In the genomic region with DNA sequence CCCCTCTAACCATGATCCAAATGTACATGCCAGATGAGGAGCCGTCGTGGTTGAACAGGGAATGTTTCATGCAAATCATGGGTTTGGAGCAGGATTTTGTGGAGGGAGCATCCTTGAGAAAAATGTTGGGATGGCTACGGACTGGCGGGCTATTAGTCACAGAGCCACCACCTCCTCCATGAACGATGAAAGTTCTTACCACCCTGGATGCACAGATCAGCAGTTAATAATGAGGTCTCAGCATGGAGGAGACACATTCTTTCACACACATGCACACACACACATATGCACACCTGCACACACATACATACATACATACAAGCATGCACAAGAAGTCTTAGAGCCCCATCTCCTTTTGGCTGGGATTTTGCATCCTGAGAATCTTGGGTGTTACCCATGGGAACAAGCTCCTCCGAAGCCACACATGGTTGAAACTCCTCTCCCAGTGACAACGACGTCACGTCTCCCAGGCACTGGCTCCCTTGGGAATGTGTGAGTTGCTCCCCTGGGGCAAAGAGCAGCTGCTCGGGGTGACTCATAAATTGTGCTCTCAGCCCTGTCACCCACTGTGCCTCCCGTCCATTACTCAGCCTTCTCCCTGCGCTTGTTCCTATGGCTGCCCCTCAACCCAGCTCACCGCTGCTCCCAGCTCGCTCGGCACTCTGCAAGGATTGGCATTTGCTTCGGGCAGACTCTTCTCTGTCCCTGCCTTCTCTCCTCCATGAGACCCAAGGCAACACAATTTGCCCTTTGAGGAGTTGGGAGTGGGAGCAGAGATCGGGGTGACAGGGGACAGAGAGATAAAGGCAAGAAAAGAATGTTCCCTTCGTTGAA, we compare ENCODE assay signal across 8 cellular contexts.
DNase-seq lines count a peak whose midpoint lies in the region; ATAC-seq and TF ChIP-seq lines count a peak whose summit lies in the region.

No MANE protein-coding gene starts in this region.

- peaks cover 0 to 3% (median 0%) of the 10 kb centered on the region in 4 donors for H3K27me3 ChIP-seq in esophagus muscularis mucosa

- H3K27ac ChIP-seq in esophagus muscularis mucosa (replicated peaks in 1 of 4) = no peak overlapping the region

- no peaks in the 10 kb centered on the region for H3K36me3 ChIP-seq in esophagus muscularis mucosa

- H3K4me3 ChIP-seq in retinal pigment epithelial cell (ENCODE audit: low read length) (peak overlapping the region; percentile 16), esophagus muscularis mucosa (no peak overlapping the region)

- peak; percentile 37 for ATAC-seq in GM21390 (IDR thresholded peaks at IDR 0.05; ENCODE audit: unreplicated experiment)

- no peak for TF ChIP-seq POLR2A in esophagus muscularis mucosa (IDR thresholded peaks at IDR 0.05; ENCODE audit: low read depth)

- DNase-seq in AG08395 (ENCODE audit: low spot score) (peak; percentile 53), NAMALWA (ENCODE audit: low spot score) (peak; percentile 8), dedifferentiated amniotic fluid mesenchymal stem cell (ENCODE audit: extremely low spot score) (peak; percentile 64), retinal pigment epithelial cell (ENCODE audit: low read depth) (peak; percentile 91), esophagus muscularis mucosa (ENCODE audit: extremely low spot score) (no peak)
- no peak for DNase-seq in stimulated activated CD4-positive, alpha-beta T cell treated with anti-CD3 and anti-CD28 coated beads, Interleukin-15, amount 100 ng/mL, for 24 hours
- no peak for DNase-seq in activated CD4-positive, CD25-positive, alpha-beta regulatory T cell treated with anti-CD3 and anti-CD28 coated beads, Interleukin-2, amount 50 U/mL, for 72 hours

- H3K4me1 ChIP-seq in esophagus muscularis mucosa = no peaks in the 10 kb centered on the region

- no peaks in the 10 kb centered on the region for H3K9me3 ChIP-seq in esophagus muscularis mucosa

- intact Hi-C loops in esophagus muscularis mucosa (cut with DNase I) = no loop called here

- 63% methylated on average over 18 of the region's 18 CpGs for WGBS in esophagus muscularis mucosa

- TF ChIP-seq CTCF in retinal pigment epithelial cell (conservative IDR thresholded peaks at IDR 0.05; ENCODE audit: low read depth, low read length) (no peak), esophagus muscularis mucosa (IDR thresholded peaks at IDR 0.05) (no peak)

- TF ChIP-seq EP300 in esophagus muscularis mucosa (IDR thresholded peaks at IDR 0.05) = no peak

Comparison
In these comparisons a context has a peak if more than half of its experiments do, and no peak if none do; other contexts are left out.
1. DNase-seq: peak in AG08395 (single experiment), NAMALWA (single experiment), dedifferentiated amniotic fluid mesenchymal stem cell (single experiment) and retinal pigment epithelial cell (single experiment); none in stimulated activated CD4-positive, alpha-beta T cell treated with anti-CD3 and anti-CD28 coated beads, Interleukin-15, amount 100 ng/mL, for 24 hours (single experiment), esophagus muscularis mucosa (single experiment) and activated CD4-positive, CD25-positive, alpha-beta regulatory T cell treated with anti-CD3 and anti-CD28 coated beads, Interleukin-2, amount 50 U/mL, for 72 hours (single experiment).